In the genomic region with DNA sequence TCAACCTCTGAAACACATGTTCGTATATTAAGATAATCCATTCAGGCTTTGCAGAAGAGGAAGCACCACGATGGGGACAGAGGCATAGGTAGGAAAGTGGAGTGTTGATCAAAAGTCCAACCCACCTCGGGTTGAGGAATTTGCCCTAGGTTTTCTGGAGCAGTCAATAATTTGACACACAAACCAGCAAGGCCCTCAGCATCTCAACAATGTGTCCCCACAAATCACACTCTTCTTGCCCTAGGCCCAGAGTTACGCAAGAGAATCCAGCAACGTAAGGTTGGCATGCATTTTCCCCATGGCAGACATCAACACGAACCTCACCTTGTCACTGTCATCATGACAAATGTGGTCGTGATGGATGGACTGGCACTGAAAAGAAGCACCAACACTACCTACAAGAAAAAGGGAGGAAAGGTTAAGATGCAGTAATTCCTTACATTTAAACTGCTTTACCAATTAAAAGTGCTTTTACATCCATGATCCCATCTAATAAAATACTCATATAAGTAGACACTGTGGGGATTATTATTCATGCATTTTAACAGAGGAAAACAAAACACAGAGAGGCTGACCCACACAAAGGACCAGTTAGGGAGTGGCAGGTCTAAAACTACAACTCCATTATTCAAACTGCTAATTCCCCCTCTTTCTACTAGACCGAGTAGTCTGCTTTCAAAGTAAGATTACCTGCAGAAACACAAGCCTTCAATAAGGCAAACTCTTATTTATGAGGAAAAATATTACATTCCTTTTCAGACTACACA, we compare ENCODE assay signal across 26 cellular contexts. TPM values are rescaled to one million over a fixed set of nuclear protein-coding genes. Genes with fewer than 3 reads are reported as not detected.
DNase-seq lines count a peak whose midpoint lies in the region; ATAC-seq and TF ChIP-seq lines count a peak whose summit lies in the region.
"Had no signal": no experiment of that assay in that cellular context is flagged by ENCODE, and none has a peak within 500 bp of the region (broad histone marks: within the 10 kb centered on the region; RNA-seq: fewer than 3 reads in every experiment).

No MANE protein-coding gene starts in this region.

- no peaks in the 10 kb centered on the region for H3K9me2 ChIP-seq in PC-9 (ENCODE audit: insufficient read depth)

- no peak for TF ChIP-seq EP300 in upper lobe of left lung (IDR thresholded peaks at IDR 0.05)

- intact Hi-C loops in PC-9 (cut with micrococcal nuclease; ENCODE audit: unreplicated experiment) = no loop called here

- no peaks in the 10 kb centered on the region for H3K79me2 ChIP-seq in PC-9 (ENCODE audit: low read depth)
- H3K79me2 ChIP-seq in osteoblast (ENCODE audit: insufficient read depth, low read length) = peaks cover 26% of the 10 kb centered on the region

- peaks cover 27 to 82% (median 55%) of the 10 kb centered on the region in 11 experiments for H3K36me3 ChIP-seq in BLaER1 treated with 17β-estradiol and CSF1 and Interleukin-3, amounts not matched to agents 10 nM and 100 nM
- H3K36me3 ChIP-seq in PC-9 (ENCODE audit: low read depth) (no peaks in the 10 kb centered on the region), osteoblast (ENCODE audit: insufficient read depth, low read length) (no peaks in the 10 kb centered on the region), upper lobe of left lung (peaks cover 0 to 5% (median 2%) of the 10 kb centered on the region in 4 donors)

- ATAC-seq in upper lobe of left lung (ENCODE audit: low FRiP score in 2 of 2) (no peak), GM19395 (IDR thresholded peaks at IDR 0.05; ENCODE audit: unreplicated experiment) (no peak)
- ATAC-seq: A549; activated CD4-positive, alpha-beta T cell treated with anti-CD3 and anti-CD28 coated beads for 36 hours; activated T-helper 17 cell treated with anti-CD3 and anti-CD28 coated beads, Interleukin-2, amount 50 U/mL, for 72 hours; gastroesophageal sphincter; left cardiac atrium; Panc1; stimulated activated effector memory CD8-positive, alpha-beta T cell treated with anti-CD3 and anti-CD28 coated beads, Interleukin-12 subunit alpha, Interleukin-12 subunit beta, amount 100 ng/mL, for 72 hours had no signal

- no peak for TF ChIP-seq CTCF in PC-9 (conservative IDR thresholded peaks at IDR 0.05)
- TF ChIP-seq CTCF in osteoblast (IDR thresholded peaks at IDR 0.05; ENCODE audit: extremely low read depth, low read depth, low read length) = no peak
- TF ChIP-seq CTCF in upper lobe of left lung (IDR thresholded peaks at IDR 0.05) = no peak

- peaks cover 17% of the 10 kb centered on the region for H3F3A ChIP-seq in PC-9 (ENCODE audit: insufficient read depth, low read depth)

- no peak overlapping the region for H3K4me3 ChIP-seq in BLaER1 treated with 17β-estradiol and CSF1 and Interleukin-3, amounts not matched to agents 10 nM and 100 nM
- no peak overlapping the region for H3K4me3 ChIP-seq in PC-9
- H3K4me3 ChIP-seq in osteoblast (ENCODE audit: insufficient read depth, low read length) = no peak overlapping the region
- H3K4me3 ChIP-seq in upper lobe of left lung = no peak overlapping the region
- H3K4me3 ChIP-seq: A549, gastroesophageal sphincter had no signal

- CTCF ChIA-PET in PC-9 (lab: Charles Lee) = no interaction called here

- H3K4me2 ChIP-seq in BLaER1 treated with 17β-estradiol and CSF1 and Interleukin-3, amounts not matched to agents 10 nM and 100 nM = peak overlapping the region in 8 of 11 experiments; percentile 1 to 87 (median 47); a peak in 15 of 22 replicates
- H3K4me2 ChIP-seq in PC-9 = no peak overlapping the region
- H3K4me2 ChIP-seq in osteoblast (ENCODE audit: insufficient read depth, low read length) = no peak overlapping the region
- H3K4me2 ChIP-seq: A549 had no signal

- TF ChIP-seq POLR2A in upper lobe of left lung (IDR thresholded peaks at IDR 0.05) = no peak

- H3K9ac ChIP-seq in BLaER1 treated with 17β-estradiol and CSF1 and Interleukin-3, amounts not matched to agents 10 nM and 100 nM = no peak overlapping the region

- POLR2A ChIA-PET in PC-9 (lab: Charles Lee; ENCODE audit: unreplicated experiment) = no interaction called here

- no peak overlapping the region for H2AFZ ChIP-seq in PC-9
- H2AFZ ChIP-seq in osteoblast (ENCODE audit: low read length) = no peak overlapping the region

- H3K27ac ChIP-seq in BLaER1 treated with 17β-estradiol and CSF1 and Interleukin-3, amounts not matched to agents 10 nM and 100 nM = peak overlapping the region in 1 of 11 experiments; percentile 31; a peak in 1 of 22 replicates
- H3K27ac ChIP-seq in PC-9 (no peak overlapping the region), layer of hippocampus (ENCODE audit: low read depth, low read length) (peak overlapping the region; percentile 38), osteoblast (ENCODE audit: low read depth, low read length) (no peak overlapping the region), upper lobe of left lung (no peak overlapping the region)
- H3K27ac ChIP-seq: A549, gastroesophageal sphincter had no signal

- no peaks in the 10 kb centered on the region for H3K27me3 ChIP-seq in BLaER1 treated with 17β-estradiol and CSF1 and Interleukin-3, amounts not matched to agents 10 nM and 100 nM
- H3K27me3 ChIP-seq in PC-9 (ENCODE audit: insufficient read depth, low read depth) (no peaks in the 10 kb centered on the region), layer of hippocampus (ENCODE audit: control insufficient read depth, insufficient read depth, low read length) (no peaks in the 10 kb centered on the region), osteoblast (ENCODE audit: insufficient read depth, low read length) (no peaks in the 10 kb centered on the region), upper lobe of left lung (no peaks in the 10 kb centered on the region)
- H3K27me3 ChIP-seq: gastroesophageal sphincter had no signal

- peaks cover 3 to 86% (median 26%) of the 10 kb centered on the region in 11 experiments; a peak in 15 of 22 replicates for H4K20me1 ChIP-seq in BLaER1 treated with 17β-estradiol and CSF1 and Interleukin-3, amounts not matched to agents 10 nM and 100 nM
- H4K20me1 ChIP-seq in PC-9 (ENCODE audit: insufficient read depth) = no peaks in the 10 kb centered on the region
- H4K20me1 ChIP-seq in osteoblast (ENCODE audit: insufficient read depth, low read length) = no peaks in the 10 kb centered on the region

- DNase-seq in PC-9 = peak; percentile 21 to 51
- DNase-seq in osteoblast (ENCODE audit: insufficient read length, low spot score, missing footprints) = peak; percentile 55
- DNase-seq in Ammon's horn (ENCODE audit: low spot score) = no peak
- no peak for DNase-seq in NCI-H187 (lab: John Stamatoyannopoulos, UW)
- no peak for DNase-seq in upper lobe of left lung
- DNase-seq: activated CD4-positive, alpha-beta T cell treated with anti-CD3 and anti-CD28 coated beads for 36 hours; activated naive CD4-positive, alpha-beta T cell treated with anti-CD3 and anti-CD28 coated beads, Interleukin-2, amount 50 U/mL, for 16 hours; AML-193; DMS 273 treated with DMSO at 0.1 percent for 48 hours; hippocampal formation; Kasumi-1; left cardiac atrium; mesenchymal stem cell; NCI-H1436; NCI-H2107; NCI-H446; NCI-H748 treated with DMSO at 0.1 percent for 48 hours; SHP77 treated with DMSO at 0.1 percent for 48 hours had no signal

- H3K9me3 ChIP-seq in BLaER1 treated with 17β-estradiol and CSF1 and Interleukin-3, amounts not matched to agents 10 nM and 100 nM (replicated peaks in 1 of 11) = peaks cover 0 to 29% (median 23%) of the 10 kb centered on the region in 11 experiments; a peak in 17 of 22 replicates
- no peaks in the 10 kb centered on the region for H3K9me3 ChIP-seq in PC-9 (ENCODE audit: insufficient read depth, low read depth)
- no peaks in the 10 kb centered on the region for H3K9me3 ChIP-seq in osteoblast (ENCODE audit: low read depth, low read length)
- no peaks in the 10 kb centered on the region for H3K9me3 ChIP-seq in upper lobe of left lung
- H3K9me3 ChIP-seq: A549, gastroesophageal sphincter had no signal

- WGBS in upper lobe of left lung, 2 donors = 70 to 82% methylated on average over 8 of the region's 8 CpGs

- peaks cover 0 to 28% (median 17%) of the 10 kb centered on the region in 10 experiments; a peak in 15 of 20 replicates for H3K4me1 ChIP-seq in BLaER1 treated with 17β-estradiol and CSF1 and Interleukin-3, amounts not matched to agents 10 nM and 100 nM
- H3K4me1 ChIP-seq in PC-9 (replicated peaks; ENCODE audit: insufficient read depth) (peaks cover 29% of the 10 kb centered on the region), osteoblast (ENCODE audit: insufficient read depth, low read length) (no peaks in the 10 kb centered on the region), upper lobe of left lung (peaks cover 0 to 8% (median 3%) of the 10 kb centered on the region in 4 donors)

- no TSS peak for BruUV-seq in PC-9 (replicated peaks; lab: Mats Ljungman, UMichigan)

RNA-seq across cellular contexts. Expression of gene RNF38, which starts 24.4 kb away (rescaled TPM):
- total RNA-seq in PC-9 (2021) (15.2 and 17.5 TPM in 2 replicates), osteoblast (12.4 and 12.7 TPM in 2 replicates), upper lobe of left lung (10 to 100 TPM; 17.4 to 41.9 (median 34.3) TPM)

Comparison
In these comparisons a context has a peak if more than half of its experiments do, and no peak if none do; other contexts are left out.
1. H3K4me2 ChIP-seq: peak in BLaER1 treated with 17β-estradiol and CSF1 and Interleukin-3, amounts not matched to agents 10 nM and 100 nM (8 of 11); none in PC-9 (single experiment) and osteoblast (single experiment).
2. DNase-seq: peak in PC-9 (2 of 2) and osteoblast (single experiment); none in Ammon's horn (single experiment), NCI-H187 (0 of 2) and upper lobe of left lung (0 of 2).